8 cellular contexts compared by ENCODE assay signal in the genomic region with DNA sequence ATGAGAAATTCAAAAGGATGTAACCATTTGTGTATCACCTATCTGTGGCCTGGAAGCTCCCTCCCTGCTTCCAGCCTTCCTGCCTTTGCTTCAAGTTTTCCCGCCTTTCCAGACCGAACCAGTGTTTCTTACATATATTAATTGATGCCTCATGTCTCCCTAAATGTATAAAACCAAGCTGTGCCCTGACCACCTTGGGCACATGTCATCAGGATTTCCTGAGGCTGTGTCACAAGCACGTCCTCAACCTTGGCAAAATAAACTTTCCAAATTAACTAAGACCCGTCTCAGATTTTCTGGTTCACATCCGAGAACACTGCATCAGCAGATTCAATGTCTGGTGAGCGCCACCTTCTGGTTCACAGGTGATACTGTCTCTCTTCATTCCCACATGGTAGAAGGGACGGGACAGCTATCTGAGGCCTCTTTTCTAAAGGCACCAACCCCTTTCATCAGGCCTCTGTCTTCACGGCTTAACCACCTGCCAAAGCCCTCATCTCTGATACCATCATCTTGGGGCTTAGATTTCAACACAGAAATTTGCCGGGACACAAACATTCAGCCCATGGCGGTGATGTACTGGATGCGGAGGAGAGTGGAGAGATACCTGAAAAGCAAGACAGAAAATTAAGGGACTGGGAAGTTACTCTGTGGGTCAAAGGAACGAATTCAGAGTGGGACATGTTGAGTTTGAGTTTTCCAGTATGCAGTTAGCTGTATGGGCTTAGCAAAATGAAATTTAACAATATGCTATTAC. TPM values are rescaled to one million over a fixed set of nuclear protein-coding genes. Genes with fewer than 3 reads are reported as not detected.
DNase-seq lines count a peak whose midpoint lies in the region; ATAC-seq and TF ChIP-seq lines count a peak whose summit lies in the region.

No MANE protein-coding gene starts in this region.

- peak; percentile 36 for ATAC-seq in CD8-positive, alpha-beta T cell
- ATAC-seq in GM19372 (IDR thresholded peaks at IDR 0.05; ENCODE audit: low read depth, unreplicated experiment) (peak; percentile 59), T-helper 17 cell (peak; percentile 79), left lung (peak; percentile 94), omental fat pad (ENCODE audit: low FRiP score) (no peak)

- TF ChIP-seq CTCF in CD8-positive, alpha-beta T cell (IDR thresholded peaks at IDR 0.05), result peak; percentile 61
- TF ChIP-seq CTCF in chondrocyte (IDR thresholded peaks at IDR 0.05), result peak; percentile 87
- peak; percentile 64 to 66 for TF ChIP-seq CTCF in left lung (IDR thresholded peaks at IDR 0.05)
- no peak for TF ChIP-seq CTCF in omental fat pad (IDR thresholded peaks at IDR 0.05)

- intact Hi-C loops in CD8-positive, alpha-beta T cell (cut with DNase I, micrococcal nuclease), result loop anchor here (1.0 to 2.0 kb wide), 2 partner anchors 32 to 42 kb away; no protein-coding TSS in a partner anchor
- intact Hi-C loops in left lung (cut with DNase I), result no loop called here

- H3K27ac ChIP-seq in CD8-positive, alpha-beta T cell (ENCODE audit: low read depth, low read length), result no peak overlapping the region
- H3K27ac ChIP-seq in left lung, result no peak overlapping the region

- H3K27me3 ChIP-seq in CD8-positive, alpha-beta T cell (ENCODE audit: insufficient read depth, low read length), result no peaks in the 10 kb centered on the region
- H3K27me3 ChIP-seq in left lung, result peaks cover 2 to 87% of the 10 kb centered on the region in 2 donors

- H3K4me3 ChIP-seq in CD8-positive, alpha-beta T cell (ENCODE audit: low read depth, low read length), result no peak overlapping the region
- H3K4me3 ChIP-seq in left lung, result no peak overlapping the region

- no peaks in the 10 kb centered on the region for H3K9me3 Mint-ChIP-seq in CD8-positive, alpha-beta T cell
- H3K9me3 Mint-ChIP-seq in chondrocyte (ENCODE audit: low read depth), result no peaks in the 10 kb centered on the region

- no peak overlapping the region for H3K4me3 Mint-ChIP-seq in CD8-positive, alpha-beta T cell
- H3K4me3 Mint-ChIP-seq in T-helper 17 cell (no peak overlapping the region), chondrocyte (ENCODE audit: unreplicated experiment) (no peak overlapping the region)

- POLR2A ChIA-PET in CD8-positive, alpha-beta T cell (lab: Charles Lee), result interaction anchor here (0.6 kb wide), 1 partner anchor 37 kb away, joined by 3 read pairs; no protein-coding TSS in a partner anchor

- H3K36me3 Mint-ChIP-seq in CD8-positive, alpha-beta T cell, result no peaks in the 10 kb centered on the region
- peaks cover 5% of the 10 kb centered on the region for H3K36me3 Mint-ChIP-seq in T-helper 17 cell (ENCODE audit: low read depth)
- no peaks in the 10 kb centered on the region for H3K36me3 Mint-ChIP-seq in chondrocyte (ENCODE audit: low read depth)

- DNase-seq in CD8-positive, alpha-beta T cell, result peak in 6 of 7 experiments; percentile 11 to 51 (median 28)
- peak; percentile 46 for DNase-seq in MV-4-11 (lab: John Stamatoyannopoulos, UW)
- peak in 1 of 3 donors; percentile 11 for DNase-seq in T-helper 17 cell
- DNase-seq in chondrocyte (ENCODE audit: low spot score), result no peak
- no peak for DNase-seq in left lung
- DNase-seq in stimulated activated CD4-positive, alpha-beta T cell treated with anti-CD3 and anti-CD28 coated beads, TNF-alpha, amount 100 ng/mL, for 48 hours (ENCODE audit: low read depth in 3 of 3), result peak; percentile 3 to 48 (median 37)
- DNase-seq in omental fat pad (ENCODE audit: low spot score), result no peak

- H3K9me3 ChIP-seq in CD8-positive, alpha-beta T cell (ENCODE audit: low read length), result no peaks in the 10 kb centered on the region
- H3K9me3 ChIP-seq in T-helper 17 cell (ENCODE audit: control insufficient read depth, low read length, poor library complexity, severe bottlenecking), result no peaks in the 10 kb centered on the region
- no peaks in the 10 kb centered on the region for H3K9me3 ChIP-seq in left lung

- H3K27me3 Mint-ChIP-seq in CD8-positive, alpha-beta T cell (ENCODE audit: low read depth), result peaks cover 37% of the 10 kb centered on the region
- H3K27me3 Mint-ChIP-seq in T-helper 17 cell, result peaks cover 71% of the 10 kb centered on the region
- H3K27me3 Mint-ChIP-seq in chondrocyte (ENCODE audit: low read depth), result peaks cover 57% of the 10 kb centered on the region

- CTCF ChIA-PET in CD8-positive, alpha-beta T cell (lab: Charles Lee), result interaction anchor here (0.6 to 1.5 kb wide), 5 partner anchors 11 to 42 kb away, joined by 3 to 4 read pairs (median 4); no protein-coding TSS in a partner anchor

- no peak overlapping the region for H3K27ac Mint-ChIP-seq in CD8-positive, alpha-beta T cell
- H3K27ac Mint-ChIP-seq in T-helper 17 cell (no peak overlapping the region), chondrocyte (ENCODE audit: unreplicated experiment) (no peak overlapping the region)

- H3K36me3 ChIP-seq in CD8-positive, alpha-beta T cell (ENCODE audit: insufficient read depth, low read length), result no peaks in the 10 kb centered on the region
- no peaks in the 10 kb centered on the region for H3K36me3 ChIP-seq in left lung

- H3K4me1 Mint-ChIP-seq in CD8-positive, alpha-beta T cell (ENCODE audit: low read depth), result no peaks in the 10 kb centered on the region
- peaks cover 3% of the 10 kb centered on the region for H3K4me1 Mint-ChIP-seq in T-helper 17 cell
- no peaks in the 10 kb centered on the region for H3K4me1 Mint-ChIP-seq in chondrocyte (ENCODE audit: low read depth)

- no peaks in the 10 kb centered on the region for H3K4me1 ChIP-seq in CD8-positive, alpha-beta T cell (ENCODE audit: insufficient read depth, low read length)
- no peaks in the 10 kb centered on the region for H3K4me1 ChIP-seq in left lung

RNA-seq across cellular contexts. Expression of gene PABPC3, which starts 58.7 kb away (rescaled TPM):
- total RNA-seq in CD8-positive, alpha-beta T cell, result 1 to 10 TPM; 1.4 to 1.5 TPM
- under 1 TPM; 0.31 to 0.35 TPM for total RNA-seq in T-helper 17 cell
- total RNA-seq in chondrocyte, result 0.12 to 0.22 TPM (median 0.18 TPM) in 3 replicates
- under 1 TPM; 0.13 to 0.17 TPM for total RNA-seq in left lung
- total RNA-seq in omental fat pad, result under 1 TPM in 1 of 4 donors, not detected in 3; 0.09 TPM

Comparison
In these comparisons a context has a peak if more than half of its experiments do, and no peak if none do; other contexts are left out.
1. DNase-seq: peak in CD8-positive, alpha-beta T cell (6 of 7), MV-4-11 (single experiment) and stimulated activated CD4-positive, alpha-beta T cell treated with anti-CD3 and anti-CD28 coated beads, TNF-alpha, amount 100 ng/mL, for 48 hours (3 of 3); none in chondrocyte (single experiment), left lung (0 of 2) and omental fat pad (single experiment).
2. CTCF ChIP-seq: peak in CD8-positive, alpha-beta T cell (single experiment), chondrocyte (single experiment) and left lung (2 of 2); none in omental fat pad (0 of 3).
3. intact Hi-C loops: an anchor here in CD8-positive, alpha-beta T cell (1.0 to 2.0 kb wide); none called in left lung.